Comparison of ENCODE assay signal across 2 cellular contexts in the genomic region with DNA sequence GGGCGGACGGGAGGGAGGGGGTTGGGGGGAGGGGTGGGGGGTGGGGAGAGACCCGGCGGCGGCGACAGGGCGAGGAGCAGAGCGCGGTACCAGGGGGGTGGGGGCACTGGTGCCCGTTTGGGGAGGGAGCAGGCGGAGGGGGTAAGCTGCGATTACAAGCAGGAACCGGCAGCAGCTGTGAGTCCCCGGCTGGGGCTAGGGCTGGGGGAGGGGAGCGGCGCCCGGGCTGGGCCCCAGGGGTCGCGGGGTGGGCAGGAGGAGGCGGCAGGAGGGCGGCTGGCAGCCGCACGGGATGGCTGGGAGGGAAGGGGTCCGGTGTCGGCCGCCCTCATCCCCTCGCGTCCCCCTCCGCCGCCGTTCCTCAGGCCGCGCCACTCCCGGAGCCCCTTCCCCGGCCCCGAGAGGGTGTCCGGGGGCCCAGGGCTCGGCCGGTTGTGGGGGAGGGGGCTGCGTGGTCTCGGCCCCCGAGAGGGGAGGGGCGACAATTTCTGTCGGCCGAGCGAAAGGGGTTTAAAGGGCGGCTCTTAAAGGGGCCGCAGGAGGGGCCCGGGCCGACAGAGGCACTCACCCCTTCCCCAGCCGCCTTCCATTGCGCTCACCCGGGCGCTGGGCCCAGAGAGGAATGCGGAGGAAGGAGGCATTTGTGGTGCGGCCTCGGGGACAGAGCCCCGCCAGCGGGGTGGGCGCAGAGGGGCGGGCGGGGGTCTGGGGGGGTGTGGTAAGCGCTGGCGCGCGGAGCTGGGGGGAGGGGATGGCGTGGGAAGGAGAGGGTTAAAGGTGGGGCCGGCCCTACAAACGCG.
A peak's percentile ranks its signal among the peaks of the same experiment; 100 is the strongest.
TF ChIP-seq lines count a peak whose summit lies in the region.

A gene with protein sequence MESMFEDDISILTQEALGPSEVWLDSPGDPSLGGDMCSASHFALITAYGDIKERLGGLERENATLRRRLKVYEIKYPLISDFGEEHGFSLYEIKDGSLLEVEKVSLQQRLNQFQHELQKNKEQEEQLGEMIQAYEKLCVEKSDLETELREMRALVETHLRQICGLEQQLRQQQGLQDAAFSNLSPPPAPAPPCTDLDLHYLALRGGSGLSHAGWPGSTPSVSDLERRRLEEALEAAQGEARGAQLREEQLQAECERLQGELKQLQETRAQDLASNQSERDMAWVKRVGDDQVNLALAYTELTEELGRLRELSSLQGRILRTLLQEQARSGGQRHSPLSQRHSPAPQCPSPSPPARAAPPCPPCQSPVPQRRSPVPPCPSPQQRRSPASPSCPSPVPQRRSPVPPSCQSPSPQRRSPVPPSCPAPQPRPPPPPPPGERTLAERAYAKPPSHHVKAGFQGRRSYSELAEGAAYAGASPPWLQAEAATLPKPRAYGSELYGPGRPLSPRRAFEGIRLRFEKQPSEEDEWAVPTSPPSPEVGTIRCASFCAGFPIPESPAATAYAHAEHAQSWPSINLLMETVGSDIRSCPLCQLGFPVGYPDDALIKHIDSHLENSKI (plus strand): TSS at position 144 of the 800 bp plus-strand sequence. CDS start 1,952 bp downstream, outside the sequence.

TF ChIP-seq in WTC11, 78 proteins besides CTCF, POLR2A, EP300 and RAD21 (continued from another document and continues in another):
- TF ChIP-seq E2F4 (CRISPR knock-in tag; IDR thresholded peaks at IDR 0.05; ENCODE audit: borderline replicate concordance, low read depth) (no peak), PRRX2 (CRISPR knock-in tag; IDR thresholded peaks at IDR 0.05) (no peak), FOXJ3 (CRISPR knock-in tag; IDR thresholded peaks at IDR 0.05; ENCODE audit: borderline replicate concordance) (no peak), FOXP4 (CRISPR knock-in tag; IDR thresholded peaks at IDR 0.05) (no peak), ZBTB43 (CRISPR knock-in tag; IDR thresholded peaks at IDR 0.05) (no peak), KAT7 (CRISPR knock-in tag; IDR thresholded peaks at IDR 0.05; ENCODE audit: borderline replicate concordance) (no peak), E2F1 (CRISPR knock-in tag; IDR thresholded peaks at IDR 0.05) (no peak), CBFB (CRISPR knock-in tag; IDR thresholded peaks at IDR 0.05; ENCODE audit: low read depth) (no peak), ZNF138 (CRISPR knock-in tag; conservative IDR thresholded peaks at IDR 0.05) (no peak)
- TF ChIP-seq, protein P1, sequence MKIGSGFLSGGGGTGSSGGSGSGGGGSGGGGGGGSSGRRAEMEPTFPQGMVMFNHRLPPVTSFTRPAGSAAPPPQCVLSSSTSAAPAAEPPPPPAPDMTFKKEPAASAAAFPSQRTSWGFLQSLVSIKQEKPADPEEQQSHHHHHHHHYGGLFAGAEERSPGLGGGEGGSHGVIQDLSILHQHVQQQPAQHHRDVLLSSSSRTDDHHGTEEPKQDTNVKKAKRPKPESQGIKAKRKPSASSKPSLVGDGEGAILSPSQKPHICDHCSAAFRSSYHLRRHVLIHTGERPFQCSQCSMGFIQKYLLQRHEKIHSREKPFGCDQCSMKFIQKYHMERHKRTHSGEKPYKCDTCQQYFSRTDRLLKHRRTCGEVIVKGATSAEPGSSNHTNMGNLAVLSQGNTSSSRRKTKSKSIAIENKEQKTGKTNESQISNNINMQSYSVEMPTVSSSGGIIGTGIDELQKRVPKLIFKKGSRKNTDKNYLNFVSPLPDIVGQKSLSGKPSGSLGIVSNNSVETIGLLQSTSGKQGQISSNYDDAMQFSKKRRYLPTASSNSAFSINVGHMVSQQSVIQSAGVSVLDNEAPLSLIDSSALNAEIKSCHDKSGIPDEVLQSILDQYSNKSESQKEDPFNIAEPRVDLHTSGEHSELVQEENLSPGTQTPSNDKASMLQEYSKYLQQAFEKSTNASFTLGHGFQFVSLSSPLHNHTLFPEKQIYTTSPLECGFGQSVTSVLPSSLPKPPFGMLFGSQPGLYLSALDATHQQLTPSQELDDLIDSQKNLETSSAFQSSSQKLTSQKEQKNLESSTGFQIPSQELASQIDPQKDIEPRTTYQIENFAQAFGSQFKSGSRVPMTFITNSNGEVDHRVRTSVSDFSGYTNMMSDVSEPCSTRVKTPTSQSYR (CRISPR knock-in tag; IDR thresholded peaks at IDR 0.05): peak; percentile 75

TF ChIP-seq in HepG2, 621 proteins besides CTCF, POLR2A, EP300 and RAD21 (continued from another document and continues in another):
- TF ChIP-seq SRSF1 (optimal IDR thresholded peaks at IDR 0.05; ENCODE audit: low read depth, low read length): peak; percentile 5
- 0 out of 2 replicates have a peak, but pooled peaks have one; percentile 46 for TF ChIP-seq ISL2 (CRISPR knock-in tag; IDR thresholded peaks at IDR 0.05)
- TF ChIP-seq FOXC1 (CRISPR knock-in tag; IDR thresholded peaks at IDR 0.05; ENCODE audit: borderline replicate concordance): 0 out of 2 replicates have a peak, but pooled peaks have one; percentile 41
- TF ChIP-seq ZBTB7B (CRISPR knock-in tag; IDR thresholded peaks at IDR 0.05): 0 out of 2 replicates have a peak, but pooled peaks have one; percentile 41
- no peak for TF ChIP-seq ARNT2 (CRISPR knock-in tag; IDR thresholded peaks at IDR 0.05; ENCODE audit: low read depth)
- TF ChIP-seq ZBTB7A (CRISPR knock-in tag; IDR thresholded peaks at IDR 0.05): peak; percentile 89
- TF ChIP-seq, protein P2, sequence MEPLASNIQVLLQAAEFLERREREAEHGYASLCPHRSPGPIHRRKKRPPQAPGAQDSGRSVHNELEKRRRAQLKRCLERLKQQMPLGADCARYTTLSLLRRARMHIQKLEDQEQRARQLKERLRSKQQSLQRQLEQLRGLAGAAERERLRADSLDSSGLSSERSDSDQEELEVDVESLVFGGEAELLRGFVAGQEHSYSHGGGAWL (CRISPR knock-in tag; IDR thresholded peaks at IDR 0.05): 0 out of 2 replicates have a peak, but pooled peaks have one; percentile 28
- 0 out of 2 replicates have a peak, but pooled peaks have one; percentile 26 for TF ChIP-seq RBFOX2 (IDR thresholded peaks at IDR 0.05; ENCODE audit: low read depth, low read length)
- TF ChIP-seq ZNF746 (CRISPR knock-in tag; IDR thresholded peaks at IDR 0.05): no peak
- no peak for TF ChIP-seq RFX3 (CRISPR knock-in tag; IDR thresholded peaks at IDR 0.05)
- TF ChIP-seq ZNF414 (CRISPR knock-in tag; IDR thresholded peaks at IDR 0.05): 0 out of 2 replicates have a peak, but pooled peaks have one; percentile 39
- TF ChIP-seq, protein P3, sequence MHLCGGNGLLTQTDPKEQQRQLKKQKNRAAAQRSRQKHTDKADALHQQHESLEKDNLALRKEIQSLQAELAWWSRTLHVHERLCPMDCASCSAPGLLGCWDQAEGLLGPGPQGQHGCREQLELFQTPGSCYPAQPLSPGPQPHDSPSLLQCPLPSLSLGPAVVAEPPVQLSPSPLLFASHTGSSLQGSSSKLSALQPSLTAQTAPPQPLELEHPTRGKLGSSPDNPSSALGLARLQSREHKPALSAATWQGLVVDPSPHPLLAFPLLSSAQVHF (CRISPR knock-in tag; IDR thresholded peaks at IDR 0.05): no peak
- no peak for TF ChIP-seq NFYC (CRISPR knock-in tag; IDR thresholded peaks at IDR 0.05)
- 0 out of 2 replicates have a peak, but pooled peaks have one; percentile 26 for TF ChIP-seq E2F1 (CRISPR knock-in tag; IDR thresholded peaks at IDR 0.05)
- TF ChIP-seq SP5 (CRISPR knock-in tag; IDR thresholded peaks at IDR 0.05; ENCODE audit: borderline replicate concordance, low read depth): peak; percentile 23; the same call in 1 of the 2 replicates
- TF ChIP-seq, protein P4, sequence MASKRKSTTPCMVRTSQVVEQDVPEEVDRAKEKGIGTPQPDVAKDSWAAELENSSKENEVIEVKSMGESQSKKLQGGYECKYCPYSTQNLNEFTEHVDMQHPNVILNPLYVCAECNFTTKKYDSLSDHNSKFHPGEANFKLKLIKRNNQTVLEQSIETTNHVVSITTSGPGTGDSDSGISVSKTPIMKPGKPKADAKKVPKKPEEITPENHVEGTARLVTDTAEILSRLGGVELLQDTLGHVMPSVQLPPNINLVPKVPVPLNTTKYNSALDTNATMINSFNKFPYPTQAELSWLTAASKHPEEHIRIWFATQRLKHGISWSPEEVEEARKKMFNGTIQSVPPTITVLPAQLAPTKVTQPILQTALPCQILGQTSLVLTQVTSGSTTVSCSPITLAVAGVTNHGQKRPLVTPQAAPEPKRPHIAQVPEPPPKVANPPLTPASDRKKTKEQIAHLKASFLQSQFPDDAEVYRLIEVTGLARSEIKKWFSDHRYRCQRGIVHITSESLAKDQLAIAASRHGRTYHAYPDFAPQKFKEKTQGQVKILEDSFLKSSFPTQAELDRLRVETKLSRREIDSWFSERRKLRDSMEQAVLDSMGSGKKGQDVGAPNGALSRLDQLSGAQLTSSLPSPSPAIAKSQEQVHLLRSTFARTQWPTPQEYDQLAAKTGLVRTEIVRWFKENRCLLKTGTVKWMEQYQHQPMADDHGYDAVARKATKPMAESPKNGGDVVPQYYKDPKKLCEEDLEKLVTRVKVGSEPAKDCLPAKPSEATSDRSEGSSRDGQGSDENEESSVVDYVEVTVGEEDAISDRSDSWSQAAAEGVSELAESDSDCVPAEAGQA (IDR thresholded peaks at IDR 0.05; ENCODE audit: low read depth): no peak
- TF ChIP-seq, protein P4 (CRISPR knock-in tag; IDR thresholded peaks at IDR 0.05; ENCODE audit: borderline replicate concordance): no peak
- TF ChIP-seq, protein P5, sequence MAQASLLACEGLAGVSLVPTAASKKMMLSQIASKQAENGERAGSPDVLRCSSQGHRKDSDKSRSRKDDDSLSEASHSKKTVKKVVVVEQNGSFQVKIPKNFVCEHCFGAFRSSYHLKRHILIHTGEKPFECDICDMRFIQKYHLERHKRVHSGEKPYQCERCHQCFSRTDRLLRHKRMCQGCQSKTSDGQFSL (CRISPR knock-in tag; IDR thresholded peaks at IDR 0.05): peak; percentile 42
- 0 out of 2 replicates have a peak, but pooled peaks have one; percentile 15 for TF ChIP-seq ZMYM3 (CRISPR knock-in tag; IDR thresholded peaks at IDR 0.05)
- TF ChIP-seq ZNF367 (CRISPR knock-in tag; IDR thresholded peaks at IDR 0.05; ENCODE audit: borderline replicate concordance): peak; percentile 89
- TF ChIP-seq FOSL2 (CRISPR knock-in tag; IDR thresholded peaks at IDR 0.05): peak; percentile 34; the same call in 1 of the 2 replicates
- TF ChIP-seq NFE2 (CRISPR knock-in tag; IDR thresholded peaks at IDR 0.05): no peak
- TF ChIP-seq MBNL3 (CRISPR knock-in tag; conservative IDR thresholded peaks at IDR 0.05): no peak
- TF ChIP-seq ZIK1 (CRISPR knock-in tag; IDR thresholded peaks at IDR 0.05; ENCODE audit: borderline replicate concordance, low read depth): no peak
- TF ChIP-seq NONO (IDR thresholded peaks at IDR 0.05): no peak
- TF ChIP-seq NONO (CRISPR knock-in tag; conservative IDR thresholded peaks at IDR 0.05): peak; percentile 62; the same call in 1 of the 2 replicates
- TF ChIP-seq, protein P6, sequence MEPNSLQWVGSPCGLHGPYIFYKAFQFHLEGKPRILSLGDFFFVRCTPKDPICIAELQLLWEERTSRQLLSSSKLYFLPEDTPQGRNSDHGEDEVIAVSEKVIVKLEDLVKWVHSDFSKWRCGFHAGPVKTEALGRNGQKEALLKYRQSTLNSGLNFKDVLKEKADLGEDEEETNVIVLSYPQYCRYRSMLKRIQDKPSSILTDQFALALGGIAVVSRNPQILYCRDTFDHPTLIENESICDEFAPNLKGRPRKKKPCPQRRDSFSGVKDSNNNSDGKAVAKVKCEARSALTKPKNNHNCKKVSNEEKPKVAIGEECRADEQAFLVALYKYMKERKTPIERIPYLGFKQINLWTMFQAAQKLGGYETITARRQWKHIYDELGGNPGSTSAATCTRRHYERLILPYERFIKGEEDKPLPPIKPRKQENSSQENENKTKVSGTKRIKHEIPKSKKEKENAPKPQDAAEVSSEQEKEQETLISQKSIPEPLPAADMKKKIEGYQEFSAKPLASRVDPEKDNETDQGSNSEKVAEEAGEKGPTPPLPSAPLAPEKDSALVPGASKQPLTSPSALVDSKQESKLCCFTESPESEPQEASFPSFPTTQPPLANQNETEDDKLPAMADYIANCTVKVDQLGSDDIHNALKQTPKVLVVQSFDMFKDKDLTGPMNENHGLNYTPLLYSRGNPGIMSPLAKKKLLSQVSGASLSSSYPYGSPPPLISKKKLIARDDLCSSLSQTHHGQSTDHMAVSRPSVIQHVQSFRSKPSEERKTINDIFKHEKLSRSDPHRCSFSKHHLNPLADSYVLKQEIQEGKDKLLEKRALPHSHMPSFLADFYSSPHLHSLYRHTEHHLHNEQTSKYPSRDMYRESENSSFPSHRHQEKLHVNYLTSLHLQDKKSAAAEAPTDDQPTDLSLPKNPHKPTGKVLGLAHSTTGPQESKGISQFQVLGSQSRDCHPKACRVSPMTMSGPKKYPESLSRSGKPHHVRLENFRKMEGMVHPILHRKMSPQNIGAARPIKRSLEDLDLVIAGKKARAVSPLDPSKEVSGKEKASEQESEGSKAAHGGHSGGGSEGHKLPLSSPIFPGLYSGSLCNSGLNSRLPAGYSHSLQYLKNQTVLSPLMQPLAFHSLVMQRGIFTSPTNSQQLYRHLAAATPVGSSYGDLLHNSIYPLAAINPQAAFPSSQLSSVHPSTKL (CRISPR knock-in tag; IDR thresholded peaks at IDR 0.05): peak; percentile 33; the same call in 1 of the 2 replicates
- TF ChIP-seq ZNF784 (CRISPR knock-in tag; IDR thresholded peaks at IDR 0.05; ENCODE audit: borderline replicate concordance): peak; percentile 38; the same call in 1 of the 2 replicates
